In genomic region chr9:97632406-97632991, GRCh38 we compare ENCODE assay signal across 8 cellular contexts. TPM values are rescaled to one million over a fixed set of nuclear protein-coding genes. Genes with fewer than 3 reads are reported as not detected.
DNase-seq lines count a peak whose midpoint lies in the region; ATAC-seq and TF ChIP-seq lines count a peak whose summit lies in the region.

No MANE protein-coding gene starts in this region.

- H3K4me2 ChIP-seq in neural cell (ENCODE audit: low read length): peak overlapping the region; percentile 99

- peak overlapping the region; percentile 99 for H3K27ac ChIP-seq in neural cell (ENCODE audit: low read length)

- H4K20me1 ChIP-seq in neural cell (ENCODE audit: insufficient read depth): no peaks in the 10 kb centered on the region

- peak overlapping the region; percentile 98 for H3K9ac ChIP-seq in neural cell (ENCODE audit: low read length)

- H3K4me3 ChIP-seq in fibroblast of mammary gland (ENCODE audit: control insufficient read depth, low read depth, low read length): peak overlapping the region; percentile 93
- peak overlapping the region; percentile 96 for H3K4me3 ChIP-seq in neural cell (ENCODE audit: low read length)

- TF ChIP-seq CTCF in fibroblast of mammary gland (conservative IDR thresholded peaks at IDR 0.05; ENCODE audit: control insufficient read depth, insufficient read depth, low read depth, low read length) (no peak), neural cell (IDR thresholded peaks at IDR 0.05; ENCODE audit: poor library complexity, severe bottlenecking) (no peak)

- H3K36me3 ChIP-seq in neural cell (ENCODE audit: insufficient read depth, low read length): no peaks in the 10 kb centered on the region

- H3F3A ChIP-seq in neural cell (ENCODE audit: insufficient read depth, low read length, poor library complexity, severe bottlenecking): peaks cover 7% of the 10 kb centered on the region

- peaks cover 75% of the 10 kb centered on the region for H3K79me2 ChIP-seq in neural cell (replicated peaks; ENCODE audit: insufficient read depth, low read length)

- H3K27me3 ChIP-seq in neural cell (ENCODE audit: insufficient read depth, low read depth, low read length): no peaks in the 10 kb centered on the region

- H3K9me2 ChIP-seq in neural cell (ENCODE audit: insufficient read depth, low read length): no peaks in the 10 kb centered on the region

- peak; percentile 5 for ATAC-seq in HG02870 (IDR thresholded peaks at IDR 0.05; ENCODE audit: unreplicated experiment)

- TF ChIP-seq EP300 in neural cell (conservative IDR thresholded peaks at IDR 0.05; ENCODE audit: poor library complexity, severe bottlenecking): no peak

- TF ChIP-seq RAD21 in neural cell (conservative IDR thresholded peaks at IDR 0.05): no peak

- H2AFZ ChIP-seq in neural cell (ENCODE audit: low read depth, low read length): peak overlapping the region; percentile 94

- no peaks in the 10 kb centered on the region for H3K9me3 ChIP-seq in neural cell (ENCODE audit: low read length)

- DNase-seq in NCI-H345 (lab: John Stamatoyannopoulos, UW) (peak; percentile 65), NCI-H345 treated with DMSO at 0.1 percent for 48 hours (lab: John Stamatoyannopoulos, UW; ENCODE audit: unreplicated experiment) (no peak), NCI-H2107 (lab: John Stamatoyannopoulos, UW) (peak; percentile 45), fibroblast of mammary gland (ENCODE audit: low read depth) (peak; percentile 80), cerebellar nuclear complex (lab: John Stamatoyannopoulos, UW) (no peak)
- peak; percentile 64 for DNase-seq in activated CD8-positive, alpha-beta memory T cell treated with anti-CD3 and anti-CD28 coated beads, Interleukin-2, amount 50 U/mL, for 48 hours

TF ChIP-seq in neural cell, 6 proteins besides CTCF, POLR2A, EP300 and RAD21:
- TF ChIP-seq SMC3 (conservative IDR thresholded peaks at IDR 0.05; ENCODE audit: poor library complexity) (no peak), REST (IDR thresholded peaks at IDR 0.05; ENCODE audit: borderline replicate concordance) (peak; percentile 24)

RNA-seq across cellular contexts. Expression of gene TSTD2, which starts 0.7 kb away (rescaled TPM):
- polyA plus RNA-seq in neural cell: 50.0 and 57.6 TPM in 2 replicates
- polyA minus RNA-seq in neural cell: 54.3 and 57.7 TPM in 2 replicates

RNA-seq across cellular contexts. Expression of gene NCBP1, which starts 1.1 kb away (rescaled TPM):
- 29.5 and 30.6 TPM in 2 replicates for polyA plus RNA-seq in neural cell
- 81.6 and 82.0 TPM in 2 replicates for polyA minus RNA-seq in neural cell

Comparison
In these comparisons a context has a peak if more than half of its experiments do, and no peak if none do; other contexts are left out.
1. DNase-seq: peak in NCI-H345 (single experiment), NCI-H2107 (single experiment), activated CD8-positive, alpha-beta memory T cell treated with anti-CD3 and anti-CD28 coated beads, Interleukin-2, amount 50 U/mL, for 48 hours (single experiment) and fibroblast of mammary gland (single experiment); none in NCI-H345 treated with DMSO at 0.1 percent for 48 hours (single experiment) and cerebellar nuclear complex (0 of 2).